ENCODE assay signal across 1 cellular context in the genomic region with DNA sequence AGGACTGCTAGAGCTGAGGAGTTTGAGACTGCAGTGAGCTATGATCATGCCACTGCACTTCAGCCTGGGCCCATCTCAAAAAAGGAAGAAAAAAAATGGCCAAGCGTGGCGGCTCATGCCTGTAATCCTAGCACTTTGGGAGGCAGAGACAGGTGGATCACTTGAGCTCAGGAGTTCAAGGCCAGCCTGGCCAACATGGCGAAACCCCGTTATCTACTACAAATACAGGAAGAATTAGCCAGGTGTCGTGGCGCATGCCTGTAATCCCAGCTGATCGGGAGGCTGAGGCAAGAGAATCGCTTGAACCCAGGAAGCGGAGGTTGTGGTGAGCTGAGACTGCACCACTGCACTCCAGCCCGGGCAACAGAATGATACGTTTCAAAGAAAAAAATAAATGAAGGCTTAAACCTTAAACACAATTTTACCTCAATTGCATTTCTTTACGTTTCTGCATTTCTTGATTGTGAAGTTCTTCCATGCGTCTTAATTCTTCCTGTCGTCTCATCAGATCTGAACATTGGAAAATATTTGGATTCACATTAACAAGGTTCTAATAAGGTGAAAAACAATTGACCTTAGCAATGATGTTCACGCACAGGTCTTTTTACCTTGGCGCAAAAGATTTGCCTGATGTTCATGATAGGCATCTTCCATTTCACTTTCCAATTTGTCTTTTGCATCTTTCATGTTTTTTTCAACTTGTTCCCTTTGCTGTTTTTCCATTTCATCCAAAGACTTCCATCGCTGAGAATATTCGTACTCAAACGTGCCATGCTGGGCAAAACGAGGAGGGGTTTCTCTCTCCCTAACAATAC.
TF ChIP-seq lines count a peak whose summit lies in the region.

No MANE protein-coding gene starts in this region.

TF ChIP-seq in HepG2, 621 proteins besides CTCF, POLR2A, EP300 and RAD21 (continued from another document and continues in another):
- TF ChIP-seq ZBED4 (CRISPR knock-in tag; IDR thresholded peaks at IDR 0.05; ENCODE audit: borderline replicate concordance) (no peak), MIXL1 (CRISPR knock-in tag; IDR thresholded peaks at IDR 0.05) (no peak), ZNF768 (CRISPR knock-in tag; IDR thresholded peaks at IDR 0.05) (no peak), MEIS2 (CRISPR knock-in tag; IDR thresholded peaks at IDR 0.05) (no peak), ETV6 (CRISPR knock-in tag; conservative IDR thresholded peaks at IDR 0.05) (no peak), ZNF839 (CRISPR knock-in tag; IDR thresholded peaks at IDR 0.05; ENCODE audit: borderline replicate concordance) (no peak), ZNF235 (CRISPR knock-in tag; IDR thresholded peaks at IDR 0.05; ENCODE audit: borderline replicate concordance) (no peak), ZNF33B (CRISPR knock-in tag; IDR thresholded peaks at IDR 0.05) (0 out of 2 replicates have a peak, but pooled peaks have one; percentile 44), MXD3 (CRISPR knock-in tag; IDR thresholded peaks at IDR 0.05) (no peak), ERF (CRISPR knock-in tag; IDR thresholded peaks at IDR 0.05) (no peak), POLR2AphosphoS2 (IDR thresholded peaks at IDR 0.05; ENCODE audit: low read depth, low read length) (peak; percentile 55; the same call in 1 of the 2 replicates), BRCA1 (CRISPR knock-in tag; IDR thresholded peaks at IDR 0.05) (no peak), ZNF326 (CRISPR knock-in tag; IDR thresholded peaks at IDR 0.05; ENCODE audit: borderline replicate concordance) (no peak), NKX3-1 (CRISPR knock-in tag; IDR thresholded peaks at IDR 0.05) (0 out of 2 replicates have a peak, but pooled peaks have one; percentile 35), ZNF761 (CRISPR knock-in tag; conservative IDR thresholded peaks at IDR 0.05) (no peak), ZNF143 (CRISPR knock-in tag; IDR thresholded peaks at IDR 0.05) (no peak), ZNF782 (CRISPR knock-in tag; IDR thresholded peaks at IDR 0.05; ENCODE audit: borderline replicate concordance) (no peak), RBM22 (optimal IDR thresholded peaks at IDR 0.05; ENCODE audit: low read length) (peak; percentile 84), ZNF333 (CRISPR knock-in tag; IDR thresholded peaks at IDR 0.05; ENCODE audit: borderline replicate concordance) (no peak), ZSCAN5A (CRISPR knock-in tag; IDR thresholded peaks at IDR 0.05; ENCODE audit: borderline replicate concordance) (no peak), HDAC2 (CRISPR knock-in tag; IDR thresholded peaks at IDR 0.05) (0 out of 2 replicates have a peak, but pooled peaks have one; percentile 27), POGZ (CRISPR knock-in tag; IDR thresholded peaks at IDR 0.05) (peak; percentile 86), KDM5A (IDR thresholded peaks at IDR 0.05; ENCODE audit: borderline replicate concordance, low read length) (no peak), SP2 (CRISPR knock-in tag; IDR thresholded peaks at IDR 0.05) (no peak), SIN3A (IDR thresholded peaks at IDR 0.05; ENCODE audit: borderline replicate concordance, low read depth, low read length) (no peak), ZNF550 (CRISPR knock-in tag; IDR thresholded peaks at IDR 0.05; ENCODE audit: borderline replicate concordance) (no peak), AHR (CRISPR knock-in tag; IDR thresholded peaks at IDR 0.05) (no peak), MED1 (CRISPR knock-in tag; IDR thresholded peaks at IDR 0.05) (peak; percentile 35; the same call in 1 of the 2 replicates), YY1 (IDR thresholded peaks at IDR 0.05; ENCODE audit: insufficient read depth, insufficient replicate concordance, low read depth, low read length) (peak; percentile 9), REL (CRISPR knock-in tag; conservative IDR thresholded peaks at IDR 0.05) (no peak), SMAD3 (CRISPR knock-in tag; IDR thresholded peaks at IDR 0.05) (no peak), NCOR1 (IDR thresholded peaks at IDR 0.05; ENCODE audit: borderline replicate concordance, low read length) (no peak), KAT2B (IDR thresholded peaks at IDR 0.05; ENCODE audit: borderline replicate concordance, low read depth, low read length) (no peak), ZFP1 (CRISPR knock-in tag; IDR thresholded peaks at IDR 0.05) (no peak), ZSCAN22 (CRISPR knock-in tag; IDR thresholded peaks at IDR 0.05) (no peak), ZKSCAN1 (IDR thresholded peaks at IDR 0.05; ENCODE audit: low read length) (no peak), ZBTB38 (CRISPR knock-in tag; IDR thresholded peaks at IDR 0.05) (peak; percentile 98)
- TF ChIP-seq, protein P1, sequence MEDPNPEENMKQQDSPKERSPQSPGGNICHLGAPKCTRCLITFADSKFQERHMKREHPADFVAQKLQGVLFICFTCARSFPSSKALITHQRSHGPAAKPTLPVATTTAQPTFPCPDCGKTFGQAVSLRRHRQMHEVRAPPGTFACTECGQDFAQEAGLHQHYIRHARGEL (CRISPR knock-in tag; IDR thresholded peaks at IDR 0.05), result no peak
- TF ChIP-seq, protein P2, sequence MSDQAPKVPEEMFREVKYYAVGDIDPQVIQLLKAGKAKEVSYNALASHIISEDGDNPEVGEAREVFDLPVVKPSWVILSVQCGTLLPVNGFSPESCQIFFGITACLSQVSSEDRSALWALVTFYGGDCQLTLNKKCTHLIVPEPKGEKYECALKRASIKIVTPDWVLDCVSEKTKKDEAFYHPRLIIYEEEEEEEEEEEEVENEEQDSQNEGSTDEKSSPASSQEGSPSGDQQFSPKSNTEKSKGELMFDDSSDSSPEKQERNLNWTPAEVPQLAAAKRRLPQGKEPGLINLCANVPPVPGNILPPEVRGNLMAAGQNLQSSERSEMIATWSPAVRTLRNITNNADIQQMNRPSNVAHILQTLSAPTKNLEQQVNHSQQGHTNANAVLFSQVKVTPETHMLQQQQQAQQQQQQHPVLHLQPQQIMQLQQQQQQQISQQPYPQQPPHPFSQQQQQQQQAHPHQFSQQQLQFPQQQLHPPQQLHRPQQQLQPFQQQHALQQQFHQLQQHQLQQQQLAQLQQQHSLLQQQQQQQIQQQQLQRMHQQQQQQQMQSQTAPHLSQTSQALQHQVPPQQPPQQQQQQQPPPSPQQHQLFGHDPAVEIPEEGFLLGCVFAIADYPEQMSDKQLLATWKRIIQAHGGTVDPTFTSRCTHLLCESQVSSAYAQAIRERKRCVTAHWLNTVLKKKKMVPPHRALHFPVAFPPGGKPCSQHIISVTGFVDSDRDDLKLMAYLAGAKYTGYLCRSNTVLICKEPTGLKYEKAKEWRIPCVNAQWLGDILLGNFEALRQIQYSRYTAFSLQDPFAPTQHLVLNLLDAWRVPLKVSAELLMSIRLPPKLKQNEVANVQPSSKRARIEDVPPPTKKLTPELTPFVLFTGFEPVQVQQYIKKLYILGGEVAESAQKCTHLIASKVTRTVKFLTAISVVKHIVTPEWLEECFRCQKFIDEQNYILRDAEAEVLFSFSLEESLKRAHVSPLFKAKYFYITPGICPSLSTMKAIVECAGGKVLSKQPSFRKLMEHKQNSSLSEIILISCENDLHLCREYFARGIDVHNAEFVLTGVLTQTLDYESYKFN (CRISPR knock-in tag; conservative IDR thresholded peaks at IDR 0.05), result no peak
- TF ChIP-seq, protein P3, sequence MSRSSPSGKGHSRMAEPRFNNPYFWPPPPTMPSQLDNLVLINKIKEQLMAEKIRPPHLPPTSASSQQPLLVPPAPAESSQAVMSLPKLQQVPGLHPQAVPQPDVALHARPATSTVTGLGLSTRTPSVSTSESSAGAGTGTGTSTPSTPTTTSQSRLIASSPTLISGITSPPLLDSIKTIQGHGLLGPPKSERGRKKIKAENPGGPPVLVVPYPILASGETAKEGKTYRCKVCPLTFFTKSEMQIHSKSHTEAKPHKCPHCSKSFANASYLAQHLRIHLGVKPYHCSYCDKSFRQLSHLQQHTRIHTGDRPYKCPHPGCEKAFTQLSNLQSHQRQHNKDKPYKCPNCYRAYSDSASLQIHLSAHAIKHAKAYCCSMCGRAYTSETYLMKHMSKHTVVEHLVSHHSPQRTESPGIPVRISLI (CRISPR knock-in tag; IDR thresholded peaks at IDR 0.05; ENCODE audit: borderline replicate concordance), result peak; percentile 75; the same call in 1 of the 2 replicates
- TF ChIP-seq, protein P4, sequence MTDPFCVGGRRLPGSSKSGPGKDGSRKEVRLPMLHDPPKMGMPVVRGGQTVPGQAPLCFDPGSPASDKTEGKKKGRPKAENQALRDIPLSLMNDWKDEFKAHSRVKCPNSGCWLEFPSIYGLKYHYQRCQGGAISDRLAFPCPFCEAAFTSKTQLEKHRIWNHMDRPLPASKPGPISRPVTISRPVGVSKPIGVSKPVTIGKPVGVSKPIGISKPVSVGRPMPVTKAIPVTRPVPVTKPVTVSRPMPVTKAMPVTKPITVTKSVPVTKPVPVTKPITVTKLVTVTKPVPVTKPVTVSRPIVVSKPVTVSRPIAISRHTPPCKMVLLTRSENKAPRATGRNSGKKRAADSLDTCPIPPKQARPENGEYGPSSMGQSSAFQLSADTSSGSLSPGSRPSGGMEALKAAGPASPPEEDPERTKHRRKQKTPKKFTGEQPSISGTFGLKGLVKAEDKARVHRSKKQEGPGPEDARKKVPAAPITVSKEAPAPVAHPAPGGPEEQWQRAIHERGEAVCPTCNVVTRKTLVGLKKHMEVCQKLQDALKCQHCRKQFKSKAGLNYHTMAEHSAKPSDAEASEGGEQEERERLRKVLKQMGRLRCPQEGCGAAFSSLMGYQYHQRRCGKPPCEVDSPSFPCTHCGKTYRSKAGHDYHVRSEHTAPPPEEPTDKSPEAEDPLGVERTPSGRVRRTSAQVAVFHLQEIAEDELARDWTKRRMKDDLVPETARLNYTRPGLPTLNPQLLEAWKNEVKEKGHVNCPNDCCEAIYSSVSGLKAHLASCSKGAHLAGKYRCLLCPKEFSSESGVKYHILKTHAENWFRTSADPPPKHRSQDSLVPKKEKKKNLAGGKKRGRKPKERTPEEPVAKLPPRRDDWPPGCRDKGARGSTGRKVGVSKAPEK (CRISPR knock-in tag; IDR thresholded peaks at IDR 0.05; ENCODE audit: borderline replicate concordance), result no peak
- TF ChIP-seq, protein P5, sequence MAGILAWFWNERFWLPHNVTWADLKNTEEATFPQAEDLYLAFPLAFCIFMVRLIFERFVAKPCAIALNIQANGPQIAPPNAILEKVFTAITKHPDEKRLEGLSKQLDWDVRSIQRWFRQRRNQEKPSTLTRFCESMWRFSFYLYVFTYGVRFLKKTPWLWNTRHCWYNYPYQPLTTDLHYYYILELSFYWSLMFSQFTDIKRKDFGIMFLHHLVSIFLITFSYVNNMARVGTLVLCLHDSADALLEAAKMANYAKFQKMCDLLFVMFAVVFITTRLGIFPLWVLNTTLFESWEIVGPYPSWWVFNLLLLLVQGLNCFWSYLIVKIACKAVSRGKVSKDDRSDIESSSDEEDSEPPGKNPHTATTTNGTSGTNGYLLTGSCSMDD (CRISPR knock-in tag; IDR thresholded peaks at IDR 0.05), result no peak
- TF ChIP-seq, protein P6, sequence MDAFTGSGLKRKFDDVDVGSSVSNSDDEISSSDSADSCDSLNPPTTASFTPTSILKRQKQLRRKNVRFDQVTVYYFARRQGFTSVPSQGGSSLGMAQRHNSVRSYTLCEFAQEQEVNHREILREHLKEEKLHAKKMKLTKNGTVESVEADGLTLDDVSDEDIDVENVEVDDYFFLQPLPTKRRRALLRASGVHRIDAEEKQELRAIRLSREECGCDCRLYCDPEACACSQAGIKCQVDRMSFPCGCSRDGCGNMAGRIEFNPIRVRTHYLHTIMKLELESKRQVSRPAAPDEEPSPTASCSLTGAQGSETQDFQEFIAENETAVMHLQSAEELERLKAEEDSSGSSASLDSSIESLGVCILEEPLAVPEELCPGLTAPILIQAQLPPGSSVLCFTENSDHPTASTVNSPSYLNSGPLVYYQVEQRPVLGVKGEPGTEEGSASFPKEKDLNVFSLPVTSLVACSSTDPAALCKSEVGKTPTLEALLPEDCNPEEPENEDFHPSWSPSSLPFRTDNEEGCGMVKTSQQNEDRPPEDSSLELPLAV (CRISPR knock-in tag; conservative IDR thresholded peaks at IDR 0.05; ENCODE audit: low read depth), result no peak
- TF ChIP-seq, protein P7, sequence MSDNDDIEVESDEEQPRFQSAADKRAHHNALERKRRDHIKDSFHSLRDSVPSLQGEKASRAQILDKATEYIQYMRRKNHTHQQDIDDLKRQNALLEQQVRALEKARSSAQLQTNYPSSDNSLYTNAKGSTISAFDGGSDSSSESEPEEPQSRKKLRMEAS (IDR thresholded peaks at IDR 0.05), result no peak; the same call in 1 of the 2 replicates
